Comparison of ENCODE assay signal across 15 cellular contexts in the genomic region with DNA sequence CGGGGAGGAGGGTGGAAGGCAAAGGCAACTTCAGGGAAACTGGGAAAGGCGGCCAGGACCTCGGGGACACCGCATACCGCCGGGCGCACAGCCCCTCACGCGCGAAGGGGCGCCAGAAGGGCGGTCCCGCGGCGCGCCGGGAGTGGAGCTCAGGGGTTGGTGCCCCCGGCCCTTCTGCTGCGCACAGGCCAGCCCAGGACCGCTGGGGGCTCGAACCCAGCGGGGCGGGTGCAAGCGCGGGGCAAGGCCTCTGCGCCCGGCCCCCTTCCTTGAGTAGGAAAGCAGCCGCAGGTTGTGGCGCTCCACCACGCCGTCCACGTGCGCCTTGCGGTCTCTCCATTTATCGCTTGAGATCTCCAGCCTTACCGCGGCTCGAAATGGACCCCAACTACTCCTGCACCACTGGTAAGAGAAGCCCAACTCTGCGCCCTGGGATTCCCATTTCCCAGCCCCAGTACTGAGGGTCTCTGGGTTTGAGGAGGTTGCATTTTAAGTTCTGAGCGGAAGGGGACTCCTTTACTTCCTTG. TPM values are rescaled to one million over a fixed set of nuclear protein-coding genes. Genes with fewer than 3 reads are reported as not detected.
DNase-seq lines count a peak whose midpoint lies in the region; TF ChIP-seq lines count a peak whose summit lies in the region.
"Had no signal": no experiment of that assay in that cellular context is flagged by ENCODE, and none has a peak within 500 bp of the region (broad histone marks: within the 10 kb centered on the region; RNA-seq: fewer than 3 reads in every experiment).

No MANE protein-coding gene starts in this region.

- peaks cover 96% of the 10 kb centered on the region for H3K27me3 Mint-ChIP-seq in activated naive CD8-positive, alpha-beta T cell treated with anti-CD3 and anti-CD28 coated beads for 36 hours

- H3K9me3 ChIP-seq in breast epithelium (no peaks in the 10 kb centered on the region), mammary epithelial cell (replicated peaks; ENCODE audit: insufficient read depth, low read length) (no peaks in the 10 kb centered on the region), iPS-18c (ENCODE audit: control insufficient read depth, insufficient read depth, low read length) (no peaks in the 10 kb centered on the region), suprapubic skin (no peaks in the 10 kb centered on the region), OCI-LY7 (ENCODE audit: low read length) (no peaks in the 10 kb centered on the region)

- H4K20me1 ChIP-seq in mammary epithelial cell (ENCODE audit: insufficient read depth, low read length) (no peaks in the 10 kb centered on the region), OCI-LY7 (ENCODE audit: insufficient read depth, low read length) (no peaks in the 10 kb centered on the region)

- CTCF ChIA-PET in mammary epithelial cell (lab: Charles Lee; ENCODE audit: low non-redundant PET) (no interaction called here), OCI-LY7 (lab: Charles Lee; ENCODE audit: unreplicated experiment) (no interaction called here)

- no peak for TF ChIP-seq CTCF in breast epithelium (IDR thresholded peaks at IDR 0.05)
- no peak for TF ChIP-seq CTCF in mammary epithelial cell (conservative IDR thresholded peaks at IDR 0.05 in 1 of 2, IDR thresholded peaks at IDR 0.05 in 1 of 2; ENCODE audit: extremely low read depth in 1 of 2, insufficient read depth in 1 of 2, low read depth in 1 of 2, low read length in 2 of 2)
- TF ChIP-seq CTCF in suprapubic skin (IDR thresholded peaks at IDR 0.05): no peak
- TF ChIP-seq CTCF in OCI-LY7 (conservative IDR thresholded peaks at IDR 0.05; ENCODE audit: low read length): no peak

- in situ Hi-C loops in mammary epithelial cell (cut with MboI; ENCODE audit: low sequenced_read_pairs in 2 of 2): no loop called here

- no peak for TF ChIP-seq EP300 in suprapubic skin (IDR thresholded peaks at IDR 0.05)

- no peaks in the 10 kb centered on the region for H3K79me2 ChIP-seq in mammary epithelial cell (ENCODE audit: insufficient read depth, low read length)
- no peaks in the 10 kb centered on the region for H3K79me2 ChIP-seq in OCI-LY7 (ENCODE audit: insufficient read depth, low read depth, low read length)

- intact Hi-C loops in breast epithelium (cut with DNase I; ENCODE audit: low total_unique reads): no loop called here
- intact Hi-C loops in mammary epithelial cell (cut with micrococcal nuclease): no loop called here
- intact Hi-C loops in OCI-LY7 (cut with micrococcal nuclease; ENCODE audit: unreplicated experiment): no loop called here

- WGBS in mammary epithelial cell (ENCODE audit: low coverage, missing lambda C conversion rate): 88% methylated on average over 16 of the region's 40 CpGs
- WGBS in suprapubic skin: 66% methylated on average over 34 of the region's 40 CpGs

- no peaks in the 10 kb centered on the region for H3K9me2 ChIP-seq in OCI-LY7 (ENCODE audit: insufficient read depth, low read length)

- H3K4me2 ChIP-seq in mammary epithelial cell (ENCODE audit: insufficient read depth, low read depth, low read length) (no peak overlapping the region), OCI-LY7 (ENCODE audit: low read length) (no peak overlapping the region)

- dilution Hi-C loops in mammary epithelial cell (cut with HindIII; ENCODE audit: low sequenced_read_pairs): no loop called here

- BruUV-seq in mammary epithelial cell (replicated peaks; lab: Mats Ljungman, UMichigan): no TSS peak
- BruUV-seq in OCI-LY7 (replicated peaks; lab: Mats Ljungman, UMichigan): no TSS peak

- H3K9ac ChIP-seq in mammary epithelial cell (ENCODE audit: insufficient read depth, low read length): no peak overlapping the region

- H3K4me3 ChIP-seq in breast epithelium (peak overlapping the region in 2 of 3 donors; percentile 37 to 56), mammary epithelial cell (replicated peaks in 1 of 3; ENCODE audit: insufficient read depth in 1 of 3, low read depth in 2 of 3, low read length in 3 of 3) (no peak overlapping the region), iPS-18c (ENCODE audit: insufficient read depth, low read depth, low read length) (peak overlapping the region; percentile 11; the same call in 1 of the 2 replicates), suprapubic skin (peak overlapping the region; percentile 36), OCI-LY7 (ENCODE audit: low read depth, low read length, poor library complexity, severe bottlenecking) (no peak overlapping the region)

- peak overlapping the region; percentile 74 for H3K4me3 Mint-ChIP-seq in activated naive CD8-positive, alpha-beta T cell treated with anti-CD3 and anti-CD28 coated beads for 36 hours

- no peaks in the 10 kb centered on the region for H3K36me3 Mint-ChIP-seq in activated naive CD8-positive, alpha-beta T cell treated with anti-CD3 and anti-CD28 coated beads for 36 hours

- no peak for DNase-seq in breast epithelium (ENCODE audit: low spot score in 2 of 2)
- DNase-seq in mammary epithelial cell: no peak
- DNase-seq in activated naive CD8-positive, alpha-beta T cell treated with anti-CD3 and anti-CD28 coated beads for 36 hours: no peak
- no peak for DNase-seq in suprapubic skin (ENCODE audit: low spot score in 2 of 2)
- no peak for DNase-seq in OCI-LY7 (ENCODE audit: low spot score)
- no peak for DNase-seq in AG08396 (ENCODE audit: low spot score)
- DNase-seq in NCI-H187 (lab: John Stamatoyannopoulos, UW): no peak
- DNase-seq: AML-193, HCEC 1CT, NCI-H1436 treated with DMSO at 0.1 percent for 48 hours, NCI-H526, nephron progenitor cell had no signal

- H3K27me3 ChIP-seq in breast epithelium: peaks cover 0 to 6% of the 10 kb centered on the region in 2 donors
- H3K27me3 ChIP-seq in mammary epithelial cell (ENCODE audit: insufficient read depth, low read length): peaks cover 4% of the 10 kb centered on the region
- peaks cover 42% of the 10 kb centered on the region for H3K27me3 ChIP-seq in suprapubic skin

- H3K4me1 ChIP-seq in breast epithelium (no peaks in the 10 kb centered on the region), mammary epithelial cell (ENCODE audit: insufficient read depth, low read length) (peaks cover 6% of the 10 kb centered on the region), suprapubic skin (peaks cover 44% of the 10 kb centered on the region), OCI-LY7 (ENCODE audit: insufficient read depth, low read length, poor library complexity, severe bottlenecking) (peaks cover under 1% of the 10 kb centered on the region)

- H3K4me1 Mint-ChIP-seq in activated naive CD8-positive, alpha-beta T cell treated with anti-CD3 and anti-CD28 coated beads for 36 hours: peaks cover 31% of the 10 kb centered on the region

- POLR2A ChIA-PET in OCI-LY7 (lab: Charles Lee): no interaction called here

- no peaks in the 10 kb centered on the region for H3K9me3 Mint-ChIP-seq in activated naive CD8-positive, alpha-beta T cell treated with anti-CD3 and anti-CD28 coated beads for 36 hours
- H3K9me3 Mint-ChIP-seq: nephron progenitor cell had no signal

- no peak overlapping the region for H3K27ac Mint-ChIP-seq in activated naive CD8-positive, alpha-beta T cell treated with anti-CD3 and anti-CD28 coated beads for 36 hours
- H3K27ac Mint-ChIP-seq: nephron progenitor cell had no signal

- H3K27ac ChIP-seq in breast epithelium (no peak overlapping the region), mammary epithelial cell (ENCODE audit: insufficient read depth, low read depth, low read length) (no peak overlapping the region), suprapubic skin (no peak overlapping the region), OCI-LY7 (ENCODE audit: low read depth, low read length, poor library complexity, severe bottlenecking) (no peak overlapping the region)

- H2AFZ ChIP-seq in mammary epithelial cell (ENCODE audit: low read depth, low read length) (no peak overlapping the region), OCI-LY7 (ENCODE audit: low read length) (no peak overlapping the region)

- H3K36me3 ChIP-seq in breast epithelium (no peaks in the 10 kb centered on the region), mammary epithelial cell (ENCODE audit: insufficient read depth, low read length) (no peaks in the 10 kb centered on the region), suprapubic skin (no peaks in the 10 kb centered on the region), OCI-LY7 (ENCODE audit: insufficient read depth, low read length) (no peaks in the 10 kb centered on the region)

- no peak for TF ChIP-seq POLR2A in breast epithelium (IDR thresholded peaks at IDR 0.05)
- TF ChIP-seq POLR2A in suprapubic skin (IDR thresholded peaks at IDR 0.05): no peak

RNA-seq across cellular contexts. Expression of a gene that starts 3.0 kb away (rescaled TPM):
- total RNA-seq in breast epithelium (100 to 1,000 TPM in 2 of 3 donors, 10 to 100 TPM in 1; 97.8 to 672 (median 130) TPM), mammary epithelial cell (not detected), suprapubic skin (10 to 100 TPM in 3 of 4 donors, 1 to 10 TPM in 1; 5.2 to 93.7 (median 29.4) TPM), OCI-LY7 (2022) (not detected in 2 replicates)
- polyA plus RNA-seq in mammary epithelial cell: 0.65 TPM
- not detected for polyA minus RNA-seq in mammary epithelial cell
- not detected for total RNA-seq in activated naive CD8-positive, alpha-beta T cell treated with anti-CD3 and anti-CD28 coated beads for 36 hours
- not detected in 2 replicates for total RNA-seq in OCI-LY7 (2014; rRNA removed; shearing (Covaris generic))
- total RNA-seq: cerebellum, kidney epithelial cell had no signal

RNA-seq across cellular contexts. Expression of a gene that starts 3.0 kb away (rescaled TPM):
- 100 to 1,000 TPM in 1 of 3 donors, 10 to 100 TPM in 2; 42.9 to 120 (median 46.0) TPM for total RNA-seq in breast epithelium
- total RNA-seq in mammary epithelial cell: 1 to 10 TPM in 1 of 2 donors, not detected in 1; 2.5 TPM
- not detected for polyA plus RNA-seq in mammary epithelial cell
- not detected for polyA minus RNA-seq in mammary epithelial cell
- total RNA-seq in activated naive CD8-positive, alpha-beta T cell treated with anti-CD3 and anti-CD28 coated beads for 36 hours: not detected
- total RNA-seq in suprapubic skin: 10 to 100 TPM; 13.6 to 41.7 (median 20.5) TPM
- not detected in 2 replicates for total RNA-seq in OCI-LY7 (2014; rRNA removed; shearing (Covaris generic))
- total RNA-seq in OCI-LY7 (2022): not detected in 2 replicates
- total RNA-seq: cerebellum had no signal

RNA-seq across cellular contexts. Expression of a gene that starts 9.9 kb away (rescaled TPM):
- total RNA-seq in breast epithelium: 100 to 1,000 TPM; 284 to 698 (median 513) TPM
- total RNA-seq in mammary epithelial cell: 100 to 1,000 TPM; 259 to 468 TPM
- polyA plus RNA-seq in mammary epithelial cell: 2,254 TPM
- 623 TPM for polyA minus RNA-seq in mammary epithelial cell
- 10 to 100 TPM; 67.1 to 68.9 TPM for total RNA-seq in activated naive CD8-positive, alpha-beta T cell treated with anti-CD3 and anti-CD28 coated beads for 36 hours
- total RNA-seq in suprapubic skin: 1,000 to 10,000 TPM in 1 of 4 donors, 100 to 1,000 TPM in 3; 454 to 1,259 (median 584) TPM
- not detected in 2 replicates for total RNA-seq in OCI-LY7 (2014; rRNA removed; shearing (Covaris generic))
- total RNA-seq in OCI-LY7 (2022): not detected in 2 replicates

RNA-seq across cellular contexts. Expression of a gene that starts 16.2 kb away (rescaled TPM):
- total RNA-seq in breast epithelium (not detected), mammary epithelial cell (not detected), suprapubic skin (not detected), OCI-LY7 (2022) (not detected in 2 replicates)
- not detected for polyA plus RNA-seq in mammary epithelial cell
- not detected for polyA minus RNA-seq in mammary epithelial cell
- total RNA-seq in activated naive CD8-positive, alpha-beta T cell treated with anti-CD3 and anti-CD28 coated beads for 36 hours: not detected
- total RNA-seq in OCI-LY7 (2014; rRNA removed; shearing (Covaris generic)): not detected in 2 replicates
- total RNA-seq: cerebellum, kidney epithelial cell had no signal

RNA-seq across cellular contexts. Expression of a gene that starts 22.3 kb away (rescaled TPM):
- total RNA-seq in breast epithelium (10 to 100 TPM in 2 of 3 donors, 1 to 10 TPM in 1; 9.1 to 34.0 (median 12.1) TPM), mammary epithelial cell (1 to 10 TPM; 4.2 to 8.6 TPM), suprapubic skin (10 to 100 TPM in 3 of 4 donors, 1 to 10 TPM in 1; 5.6 to 16.6 (median 12.9) TPM), OCI-LY7 (2022) (1.8 TPM in 1 of 2 replicates, not detected in the other)
- polyA plus RNA-seq in mammary epithelial cell: 7.1 TPM
- not detected for polyA minus RNA-seq in mammary epithelial cell
- 10 to 100 TPM; 13.1 to 13.2 TPM for total RNA-seq in activated naive CD8-positive, alpha-beta T cell treated with anti-CD3 and anti-CD28 coated beads for 36 hours
- total RNA-seq in OCI-LY7 (2014; rRNA removed; shearing (Covaris generic)): 0.44 TPM in 1 of 2 replicates, not detected in the other

Comparison
In these comparisons a context has a peak if more than half of its experiments do, and no peak if none do; other contexts are left out.
1. H3K4me3 ChIP-seq: peak in breast epithelium (2 of 3), iPS-18c (single experiment) and suprapubic skin (single experiment); none in mammary epithelial cell (0 of 3) and OCI-LY7 (single experiment).
2. RNA of a gene that starts 3.0 kb away (total RNA-seq): 97.8 to 672 TPM in breast epithelium and 5.2 to 93.7 TPM in suprapubic skin; not detected in mammary epithelial cell, not detected in activated naive CD8-positive, alpha-beta T cell treated with anti-CD3 and anti-CD28 coated beads for 36 hours and not detected in OCI-LY7; every median in the first group is over 4 times any median in the second.
3. RNA of a gene that starts 3.0 kb away (total RNA-seq): 42.9 to 120 TPM in breast epithelium and 13.6 to 41.7 TPM in suprapubic skin; 2.5 TPM in mammary epithelial cell, not detected in activated naive CD8-positive, alpha-beta T cell treated with anti-CD3 and anti-CD28 coated beads for 36 hours and not detected in OCI-LY7; every median in the first group is over 4 times any median in the second.
4. RNA of a gene that starts 9.9 kb away (total RNA-seq): 454 to 1,259 TPM in suprapubic skin, 284 to 698 TPM in breast epithelium, 259 to 468 TPM in mammary epithelial cell and 67.1 to 68.9 TPM in activated naive CD8-positive, alpha-beta T cell treated with anti-CD3 and anti-CD28 coated beads for 36 hours; not detected in OCI-LY7; every median in the first group is over 10 times any median in the second.